Comparison of ENCODE assay signal across 29 cellular contexts in genomic region chr2:16018277-16019059, GRCh38.
"Had no signal": no experiment of that assay in that cellular context is flagged by ENCODE, and none has a peak within 500 bp of the region (broad histone marks: within the 10 kb centered on the region; RNA-seq: fewer than 3 reads in every experiment).

No MANE protein-coding gene starts in this region.

- H3K4me1 ChIP-seq: prostate gland, uterus had no signal

- H3K9me3 Mint-ChIP-seq: mesothelial cell of epicardium, nephron progenitor cell, type B pancreatic cell had no signal

- H3K27ac ChIP-seq: heart left ventricle, left lung, lower lobe of right lung, neutrophil, ovary, prostate gland, skin epidermis, tibial nerve, uterus had no signal

- H3K4me3 Mint-ChIP-seq: immature natural killer cell; mesothelial cell of epicardium; naive thymus-derived CD8-positive, alpha-beta T cell; nephron progenitor cell; stimulated activated naive B cell treated with anti-CD40 and anti-IgM and Interleukin-4, amounts not matched to agents 10 μg/mL and 1 μg/mL and 100 μg/mL, for 72 hours; type B pancreatic cell had no signal

- H3K9me3 ChIP-seq: heart left ventricle, left lung, lower lobe of right lung, neutrophil, ovary, prostate gland, tibial nerve, uterus had no signal

- DNase-seq: heart left ventricle; hypothalamus; immature natural killer cell; kidney; left colon; left lung; lower lobe of right lung; mammary epithelial cell; mesenchymal stem cell; naive thymus-derived CD8-positive, alpha-beta T cell; nephron progenitor cell; occipital lobe; ovary; right cardiac atrium; stimulated activated CD4-positive, alpha-beta T cell treated with anti-CD3 and anti-CD28 coated beads, Interleukin-12 subunit alpha, Interleukin-12 subunit beta, amount 100 ng/mL, for 4 hours; stimulated activated CD4-positive, alpha-beta T cell treated with anti-CD3 and anti-CD28 coated beads, Interleukin-15, amount 100 ng/mL, for 24 hours; stimulated activated CD4-positive, alpha-beta T cell treated with anti-CD3 and anti-CD28 coated beads, Interleukin-2, amount 100 ng/mL, for 24 hours; stimulated activated CD4-positive, alpha-beta T cell treated with anti-CD3 and anti-CD28 coated beads, Interleukin-4, amount 100 ng/mL, for 1 hour; stimulated activated naive B cell treated with anti-CD40 and anti-IgM and Interleukin-4, amounts not matched to agents 10 μg/mL and 1 μg/mL and 100 μg/mL, for 72 hours; stimulated activated naive CD8-positive, alpha-beta T cell treated with anti-CD3 and anti-CD28 coated beads, Interleukin-15, Interleukin-2, amounts not matched to agents 100 U/mL and 50 U/mL, for 24 hours; uterus had no signal

- ATAC-seq: heart left ventricle; left colon; left lung; lower lobe of right lung; naive thymus-derived CD8-positive, alpha-beta T cell; right cardiac atrium; sciatic nerve; stimulated activated naive B cell treated with anti-CD40 and anti-IgM and Interleukin-4, amounts not matched to agents 10 μg/mL and 1 μg/mL and 100 μg/mL, for 72 hours; stimulated activated naive CD8-positive, alpha-beta T cell treated with anti-CD3 and anti-CD28 coated beads, Interleukin-15, Interleukin-2, amounts not matched to agents 100 U/mL and 50 U/mL, for 24 hours had no signal

- H3K36me3 Mint-ChIP-seq: mesothelial cell of epicardium; stimulated activated naive B cell treated with anti-CD40 and anti-IgM and Interleukin-4, amounts not matched to agents 10 μg/mL and 1 μg/mL and 100 μg/mL, for 72 hours; type B pancreatic cell had no signal

- H3K36me3 ChIP-seq: heart left ventricle, left lung, lower lobe of right lung, neutrophil, ovary, prostate gland, tibial nerve, uterus had no signal

- H3K27ac Mint-ChIP-seq: immature natural killer cell; naive thymus-derived CD8-positive, alpha-beta T cell; stimulated activated naive B cell treated with anti-CD40 and anti-IgM and Interleukin-4, amounts not matched to agents 10 μg/mL and 1 μg/mL and 100 μg/mL, for 72 hours had no signal

- H3K4me3 ChIP-seq: heart left ventricle, left lung, lower lobe of right lung, ovary, prostate gland, skin epidermis, tibial nerve, uterus had no signal

- H3K27me3 ChIP-seq: ovary had no signal

- FAIRE-seq: islet of Langerhans, kidney had no signal
